7 cellular contexts compared by ENCODE assay signal in the genomic region with DNA sequence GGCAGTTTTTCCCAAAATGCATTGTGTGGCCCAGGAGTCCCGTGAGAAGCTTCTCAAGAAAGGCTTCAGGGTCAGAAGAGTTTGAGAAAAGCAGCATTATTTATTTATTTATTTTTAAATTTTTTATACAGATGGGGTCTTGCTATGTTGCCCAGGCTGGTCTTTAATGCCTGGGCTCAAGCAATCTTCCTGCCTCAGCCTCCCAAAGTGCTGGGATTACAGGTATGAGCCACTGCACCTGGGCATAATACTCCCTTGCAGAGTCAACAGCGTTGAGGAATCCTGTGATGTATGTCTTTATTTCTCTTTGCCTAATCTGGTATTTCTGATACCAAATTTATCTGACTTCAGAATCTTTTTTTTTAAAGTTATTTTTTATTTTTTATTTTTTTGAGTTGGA.
"Had no signal": no experiment of that assay in that cellular context is flagged by ENCODE, and none has a peak within 500 bp of the region (broad histone marks: within the 10 kb centered on the region; RNA-seq: fewer than 3 reads in every experiment).

No MANE protein-coding gene starts in this region.

- H3K9me3 Mint-ChIP-seq: HFFc6 had no signal

- H3K4me1 Mint-ChIP-seq: GM23338, H9 had no signal

- DNase-seq: H9, HCEC 1CT, HFFc6, IMR-90, KBM-7 had no signal

- H3K4me3 Mint-ChIP-seq: GM23338, H9, HFFc6 had no signal

- H3K4me2 ChIP-seq: GM23338, KMS-11 had no signal

- H3K9ac ChIP-seq: KMS-11 had no signal

- H2AFZ ChIP-seq: GM23338 had no signal

- H3K27ac Mint-ChIP-seq: GM23338, H9, HFFc6 had no signal

- H3K4me3 ChIP-seq: GM23338 had no signal

- ATAC-seq: GM23338 had no signal

- H3K27ac ChIP-seq: KMS-11 had no signal
